In genomic region chr19:19459707-19460251, GRCh38 we compare ENCODE assay signal across 8 cellular contexts. TPM values are rescaled to one million over a fixed set of nuclear protein-coding genes. Genes with fewer than 3 reads are reported as not detected.
A peak's percentile ranks its signal among the peaks of the same experiment; 100 is the strongest.
DNase-seq lines count a peak whose midpoint lies in the region; ATAC-seq and TF ChIP-seq lines count a peak whose summit lies in the region.

No MANE protein-coding gene starts in this region.

- intact Hi-C loops in testis (cut with DNase I; ENCODE audit: low total_unique reads), result no loop called here

- 53 to 63% methylated on average over 6 to 8 of the region's 8 CpGs for WGBS in testis, 2 donors

- H3K36me3 Mint-ChIP-seq in naive thymus-derived CD8-positive, alpha-beta T cell, result peaks cover 0 to 8% (median 0%) of the 10 kb centered on the region in 3 donors

- no peaks in the 10 kb centered on the region for H3K27me3 ChIP-seq in HL-60 (ENCODE audit: insufficient read depth, poor library complexity, severe bottlenecking)
- H3K27me3 ChIP-seq in testis, result no peaks in the 10 kb centered on the region

- no peak overlapping the region for H3K4me3 ChIP-seq in HL-60 (replicated peaks; ENCODE audit: insufficient read depth, low read length)
- no peak overlapping the region for H3K4me3 ChIP-seq in testis

- no peaks in the 10 kb centered on the region for H3K9me3 Mint-ChIP-seq in naive thymus-derived CD8-positive, alpha-beta T cell

- peaks cover 48% of the 10 kb centered on the region for H3K4me1 ChIP-seq in testis

- peak overlapping the region; percentile 80 to 97 (median 89) for H3K4me3 Mint-ChIP-seq in naive thymus-derived CD8-positive, alpha-beta T cell

- H3K27me3 Mint-ChIP-seq in naive thymus-derived CD8-positive, alpha-beta T cell, result no peaks in the 10 kb centered on the region

- POLR2A ChIA-PET in naive thymus-derived CD8-positive, alpha-beta T cell (lab: Charles Lee), result interaction anchor here (0.6 to 3.8 kb wide), 14 partner anchors 8 to 208 kb away, joined by 3 to 26 read pairs (median 6); partner anchors contain the start of gene GATAD2A

- peak; percentile 74 to 79 for ATAC-seq in activated CD4-positive, CD25-positive, alpha-beta regulatory T cell treated with anti-CD3 and anti-CD28 coated beads, Interleukin-2, amount 50 U/mL, for 24 hours
- peak; percentile 58 to 68 for ATAC-seq in naive thymus-derived CD8-positive, alpha-beta T cell
- no peak for ATAC-seq in GM19351 (IDR thresholded peaks at IDR 0.05; ENCODE audit: unreplicated experiment)

- TF ChIP-seq POLR2A in testis (IDR thresholded peaks at IDR 0.05), result no peak

- peak overlapping the region; percentile 93 to 99 (median 98) for H3K27ac Mint-ChIP-seq in naive thymus-derived CD8-positive, alpha-beta T cell

- no peaks in the 10 kb centered on the region for H3K9me3 ChIP-seq in testis

- H3K27ac ChIP-seq in HL-60 (replicated peaks) (peak overlapping the region; percentile 67), testis (peak overlapping the region; percentile 1 to 54)

- peaks cover 38 to 93% (median 83%) of the 10 kb centered on the region in 4 donors for H3K4me1 Mint-ChIP-seq in naive thymus-derived CD8-positive, alpha-beta T cell

- TF ChIP-seq CTCF in HL-60 (IDR thresholded peaks at IDR 0.05; ENCODE audit: insufficient read depth, low read length), result no peak
- TF ChIP-seq CTCF in testis (IDR thresholded peaks at IDR 0.05), result no peak

- no peaks in the 10 kb centered on the region for H3K36me3 ChIP-seq in testis (ENCODE audit: low read depth, missing control alignments)

- DNase-seq in EL (peak; percentile 84), HL-60 (ENCODE audit: low read depth in 1 of 2, low spot score in 1 of 2) (peak; percentile 45 to 76), dermis blood vessel endothelial cell (peak; percentile 80), testis (no peak), NCI-H1048 (lab: John Stamatoyannopoulos, UW) (no peak)
- DNase-seq in naive thymus-derived CD8-positive, alpha-beta T cell, result peak in 9 of 10 donors; percentile 49 to 76 (median 57)

RNA-seq across cellular contexts. Expression of gene GATAD2A, which starts 54.3 kb away (rescaled TPM):
- total RNA-seq in dermis blood vessel endothelial cell (47.0 and 104 TPM in 2 replicates), testis (100 to 1,000 TPM; 163 to 197 TPM)
- total RNA-seq in naive thymus-derived CD8-positive, alpha-beta T cell, result 100 to 1,000 TPM; 101 to 107 TPM
- polyA plus RNA-seq in naive thymus-derived CD8-positive, alpha-beta T cell, result 10 to 100 TPM; 14.5 to 35.1 (median 20.2) TPM
- polyA plus RNA-seq in testis (ENCODE audit: insufficient read depth, low read depth, low replicate concordance), result 109 TPM

RNA-seq across cellular contexts. Expression of gene TSSK6, which starts 55.6 kb away (rescaled TPM):
- total RNA-seq in dermis blood vessel endothelial cell (0.68 and 1.4 TPM in 2 replicates), testis (100 to 1,000 TPM; 117 to 722 TPM)
- 10 to 100 TPM in 1 of 2 experiments, 1 to 10 TPM in 1; 9.3 to 10.8 TPM for total RNA-seq in naive thymus-derived CD8-positive, alpha-beta T cell
- 1 to 10 TPM in 2 of 3 donors, under 1 TPM in 1; 0.59 to 3.7 (median 3.1) TPM for polyA plus RNA-seq in naive thymus-derived CD8-positive, alpha-beta T cell
- 125 TPM for polyA plus RNA-seq in testis (ENCODE audit: insufficient read depth, low read depth, low replicate concordance)

RNA-seq across cellular contexts. Expression of gene NDUFA13, which starts 56.2 kb away (rescaled TPM):
- total RNA-seq in dermis blood vessel endothelial cell, result 95.3 and 191 TPM in 2 replicates
- total RNA-seq in naive thymus-derived CD8-positive, alpha-beta T cell, result 100 to 1,000 TPM; 177 to 180 TPM
- polyA plus RNA-seq in naive thymus-derived CD8-positive, alpha-beta T cell, result 100 to 1,000 TPM; 329 to 360 (median 338) TPM
- total RNA-seq in testis, result 100 to 1,000 TPM; 210 to 283 TPM
- polyA plus RNA-seq in testis (ENCODE audit: insufficient read depth, low read depth, low replicate concordance), result 260 TPM

Comparison
In these comparisons a context has a peak if more than half of its experiments do, and no peak if none do; other contexts are left out.
1. DNase-seq: peak in EL (single experiment), HL-60 (2 of 2), dermis blood vessel endothelial cell (single experiment) and naive thymus-derived CD8-positive, alpha-beta T cell (9 of 10); none in testis (single experiment) and NCI-H1048 (single experiment).
2. RNA of gene TSSK6, which starts 55.6 kb away (total RNA-seq): 117 to 722 TPM in testis; 9.3 to 10.8 TPM in naive thymus-derived CD8-positive, alpha-beta T cell and 0.68 to 1.4 TPM in dermis blood vessel endothelial cell; every median in the first group is over 10 times any median in the second.